ENCODE assay signal across 1 cellular context in the genomic region with DNA sequence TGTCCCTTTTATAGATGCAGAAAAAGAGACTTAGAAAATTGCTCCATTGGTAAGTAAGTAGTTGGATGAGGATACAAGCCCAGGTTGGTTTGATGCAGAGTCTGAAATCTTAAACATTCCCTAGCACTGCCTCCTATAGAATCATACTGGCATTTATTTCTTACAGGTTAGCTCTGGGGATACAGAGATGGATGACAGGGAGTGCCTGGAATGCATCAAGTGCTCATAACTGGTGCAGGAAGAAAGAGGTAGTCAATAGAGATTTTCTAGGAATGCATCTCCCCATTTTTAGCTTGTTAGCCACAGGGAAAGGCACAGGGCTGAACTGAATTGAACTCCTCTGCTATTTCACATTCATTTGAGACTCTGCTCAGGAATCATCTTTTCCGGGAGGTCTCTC.
TF ChIP-seq lines count a peak whose summit lies in the region.

No MANE protein-coding gene starts in this region.

TF ChIP-seq in GM23338, 12 proteins besides CTCF, POLR2A, EP300 and RAD21 (continued from another document):
- TF ChIP-seq, protein P1, sequence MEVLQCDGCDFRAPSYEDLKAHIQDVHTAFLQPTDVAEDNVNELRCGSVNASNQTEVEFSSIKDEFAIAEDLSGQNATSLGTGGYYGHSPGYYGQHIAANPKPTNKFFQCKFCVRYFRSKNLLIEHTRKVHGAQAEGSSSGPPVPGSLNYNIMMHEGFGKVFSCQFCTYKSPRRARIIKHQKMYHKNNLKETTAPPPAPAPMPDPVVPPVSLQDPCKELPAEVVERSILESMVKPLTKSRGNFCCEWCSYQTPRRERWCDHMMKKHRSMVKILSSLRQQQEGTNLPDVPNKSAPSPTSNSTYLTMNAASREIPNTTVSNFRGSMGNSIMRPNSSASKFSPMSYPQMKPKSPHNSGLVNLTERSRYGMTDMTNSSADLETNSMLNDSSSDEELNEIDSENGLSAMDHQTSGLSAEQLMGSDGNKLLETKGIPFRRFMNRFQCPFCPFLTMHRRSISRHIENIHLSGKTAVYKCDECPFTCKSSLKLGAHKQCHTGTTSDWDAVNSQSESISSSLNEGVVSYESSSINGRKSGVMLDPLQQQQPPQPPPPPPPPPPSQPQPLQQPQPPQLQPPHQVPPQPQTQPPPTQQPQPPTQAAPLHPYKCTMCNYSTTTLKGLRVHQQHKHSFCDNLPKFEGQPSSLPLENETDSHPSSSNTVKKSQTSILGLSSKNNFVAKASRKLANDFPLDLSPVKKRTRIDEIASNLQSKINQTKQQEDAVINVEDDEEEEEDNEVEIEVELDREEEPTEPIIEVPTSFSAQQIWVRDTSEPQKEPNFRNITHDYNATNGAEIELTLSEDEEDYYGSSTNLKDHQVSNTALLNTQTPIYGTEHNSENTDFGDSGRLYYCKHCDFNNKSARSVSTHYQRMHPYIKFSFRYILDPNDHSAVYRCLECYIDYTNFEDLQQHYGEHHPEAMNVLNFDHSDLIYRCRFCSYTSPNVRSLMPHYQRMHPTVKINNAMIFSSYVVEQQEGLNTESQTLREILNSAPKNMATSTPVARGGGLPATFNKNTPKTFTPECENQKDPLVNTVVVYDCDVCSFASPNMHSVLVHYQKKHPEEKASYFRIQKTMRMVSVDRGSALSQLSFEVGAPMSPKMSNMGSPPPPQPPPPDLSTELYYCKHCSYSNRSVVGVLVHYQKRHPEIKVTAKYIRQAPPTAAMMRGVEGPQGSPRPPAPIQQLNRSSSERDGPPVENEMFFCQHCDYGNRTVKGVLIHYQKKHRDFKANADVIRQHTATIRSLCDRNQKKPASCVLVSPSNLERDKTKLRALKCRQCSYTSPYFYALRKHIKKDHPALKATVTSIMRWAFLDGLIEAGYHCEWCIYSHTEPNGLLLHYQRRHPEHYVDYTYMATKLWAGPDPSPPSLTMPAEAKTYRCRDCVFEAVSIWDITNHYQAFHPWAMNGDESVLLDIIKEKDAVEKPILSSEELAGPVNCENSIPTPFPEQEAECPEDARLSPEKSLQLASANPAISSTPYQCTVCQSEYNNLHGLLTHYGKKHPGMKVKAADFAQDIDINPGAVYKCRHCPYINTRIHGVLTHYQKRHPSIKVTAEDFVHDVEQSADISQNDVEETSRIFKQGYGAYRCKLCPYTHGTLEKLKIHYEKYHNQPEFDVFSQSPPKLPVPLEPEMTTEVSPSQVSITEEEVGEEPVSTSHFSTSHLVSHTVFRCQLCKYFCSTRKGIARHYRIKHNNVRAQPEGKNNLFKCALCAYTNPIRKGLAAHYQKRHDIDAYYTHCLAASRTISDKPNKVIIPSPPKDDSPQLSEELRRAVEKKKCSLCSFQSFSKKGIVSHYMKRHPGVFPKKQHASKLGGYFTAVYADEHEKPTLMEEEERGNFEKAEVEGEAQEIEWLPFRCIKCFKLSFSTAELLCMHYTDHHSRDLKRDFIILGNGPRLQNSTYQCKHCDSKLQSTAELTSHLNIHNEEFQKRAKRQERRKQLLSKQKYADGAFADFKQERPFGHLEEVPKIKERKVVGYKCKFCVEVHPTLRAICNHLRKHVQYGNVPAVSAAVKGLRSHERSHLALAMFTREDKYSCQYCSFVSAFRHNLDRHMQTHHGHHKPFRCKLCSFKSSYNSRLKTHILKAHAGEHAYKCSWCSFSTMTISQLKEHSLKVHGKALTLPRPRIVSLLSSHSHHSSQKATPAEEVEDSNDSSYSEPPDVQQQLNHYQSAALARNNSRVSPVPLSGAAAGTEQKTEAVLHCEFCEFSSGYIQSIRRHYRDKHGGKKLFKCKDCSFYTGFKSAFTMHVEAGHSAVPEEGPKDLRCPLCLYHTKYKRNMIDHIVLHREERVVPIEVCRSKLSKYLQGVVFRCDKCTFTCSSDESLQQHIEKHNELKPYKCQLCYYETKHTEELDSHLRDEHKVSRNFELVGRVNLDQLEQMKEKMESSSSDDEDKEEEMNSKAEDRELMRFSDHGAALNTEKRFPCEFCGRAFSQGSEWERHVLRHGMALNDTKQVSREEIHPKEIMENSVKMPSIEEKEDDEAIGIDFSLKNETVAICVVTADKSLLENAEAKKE (CRISPR knock-in tag; IDR thresholded peaks at IDR 0.05), result no peak
- TF ChIP-seq REST (IDR thresholded peaks at IDR 0.05; ENCODE audit: unreplicated experiment) (no peak), ETS1 (IDR thresholded peaks at IDR 0.05) (no peak), STAT1 (IDR thresholded peaks at IDR 0.05; ENCODE audit: unreplicated experiment) (no peak), NANOG (IDR thresholded peaks at IDR 0.05; ENCODE audit: borderline replicate concordance) (no peak), POLR2AphosphoS5 (IDR thresholded peaks at IDR 0.05; ENCODE audit: low read depth) (no peak), EZH2phosphoT487 (IDR thresholded peaks at IDR 0.05; ENCODE audit: unreplicated experiment) (no peak), ZNF331 (CRISPR knock-in tag; IDR thresholded peaks at IDR 0.05; ENCODE audit: low read depth) (no peak)
